In the genomic region with DNA sequence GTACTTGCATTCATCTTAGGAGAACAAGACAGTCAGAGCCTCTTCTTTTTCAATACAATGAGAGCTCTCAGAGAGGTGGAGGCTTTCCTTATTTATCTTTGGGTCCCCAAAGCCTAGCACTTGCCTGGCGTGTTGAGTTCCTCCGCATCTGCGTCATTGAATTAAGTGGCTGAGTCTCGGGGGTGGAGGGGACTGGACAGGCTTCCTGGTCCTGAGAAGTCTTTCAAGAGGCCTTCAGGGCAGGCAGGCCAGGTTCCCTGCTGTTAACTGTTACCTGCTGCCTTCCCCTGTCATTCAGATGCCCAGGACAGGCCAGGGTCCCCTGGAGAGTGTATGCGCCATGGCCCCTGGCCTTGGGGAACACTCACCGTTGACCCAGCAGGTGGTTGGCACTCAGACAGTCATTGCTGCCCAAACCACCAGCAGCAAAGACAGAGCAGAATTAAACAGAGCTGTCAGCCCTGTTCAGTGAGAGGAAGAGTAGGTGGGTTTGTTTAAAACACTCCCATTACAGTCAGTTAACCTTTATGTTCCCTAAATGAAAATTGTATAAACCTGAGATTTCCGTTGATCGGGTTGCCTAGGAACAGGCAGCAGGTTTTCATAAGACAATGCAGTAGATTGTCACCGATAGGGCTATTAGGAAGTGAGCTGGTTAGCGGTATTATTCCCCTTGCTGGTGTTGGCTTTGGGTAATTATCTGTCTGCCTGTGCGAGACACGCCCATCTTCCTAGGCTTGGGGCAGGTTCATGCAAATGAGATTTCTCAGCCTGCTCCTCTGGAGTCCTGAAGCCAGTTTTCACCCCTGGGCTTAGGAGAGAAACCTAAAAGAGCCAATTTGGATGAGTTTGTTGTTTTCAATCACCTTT, we compare ENCODE assay signal across 9 cellular contexts.
DNase-seq lines count a peak whose midpoint lies in the region; ATAC-seq and TF ChIP-seq lines count a peak whose summit lies in the region.
"Had no signal": no experiment of that assay in that cellular context is flagged by ENCODE, and none has a peak within 500 bp of the region (broad histone marks: within the 10 kb centered on the region; RNA-seq: fewer than 3 reads in every experiment).

No MANE protein-coding gene starts in this region.

- H3K4me2 ChIP-seq in parathyroid adenoma (ENCODE audit: low read length): no peak overlapping the region

- H3K9me3 Mint-ChIP-seq in activated naive CD8-positive, alpha-beta T cell treated with anti-CD3 and anti-CD28 coated beads for 36 hours: peaks cover 1% of the 10 kb centered on the region
- no peaks in the 10 kb centered on the region for H3K9me3 Mint-ChIP-seq in activated T-cell treated with anti-CD3 and anti-CD28 coated beads, Interleukin-2, amount 50 U/mL, for 24 hours

- H3K4me1 ChIP-seq in parathyroid adenoma: peaks cover 35% of the 10 kb centered on the region

- no peaks in the 10 kb centered on the region for H3K27me3 Mint-ChIP-seq in activated naive CD8-positive, alpha-beta T cell treated with anti-CD3 and anti-CD28 coated beads for 36 hours
- no peaks in the 10 kb centered on the region for H3K27me3 Mint-ChIP-seq in activated T-cell treated with anti-CD3 and anti-CD28 coated beads, Interleukin-2, amount 50 U/mL, for 24 hours

- H3K27ac ChIP-seq in parathyroid adenoma (peak overlapping the region; percentile 66), substantia nigra (ENCODE audit: low read depth, low read length, poor library complexity, severe bottlenecking) (no peak overlapping the region)

- no peaks in the 10 kb centered on the region for H3K27me3 ChIP-seq in parathyroid adenoma (ENCODE audit: control insufficient read depth, insufficient read depth, low read length)

- no peak for ATAC-seq in omental fat pad (ENCODE audit: low FRiP score)

- no peak overlapping the region for H3K4me3 Mint-ChIP-seq in activated naive CD8-positive, alpha-beta T cell treated with anti-CD3 and anti-CD28 coated beads for 36 hours
- H3K4me3 Mint-ChIP-seq in activated T-cell treated with anti-CD3 and anti-CD28 coated beads, Interleukin-2, amount 50 U/mL, for 24 hours: no peak overlapping the region
- H3K4me3 Mint-ChIP-seq: neural crest cell had no signal

- H3K36me3 Mint-ChIP-seq in activated naive CD8-positive, alpha-beta T cell treated with anti-CD3 and anti-CD28 coated beads for 36 hours: peaks cover 7% of the 10 kb centered on the region
- H3K36me3 Mint-ChIP-seq in activated T-cell treated with anti-CD3 and anti-CD28 coated beads, Interleukin-2, amount 50 U/mL, for 24 hours (ENCODE audit: low read depth): peaks cover 23% of the 10 kb centered on the region

- no peak overlapping the region for H3K4me3 ChIP-seq in parathyroid adenoma (ENCODE audit: low read depth, low read length)

- no peak overlapping the region for H3K9ac ChIP-seq in parathyroid adenoma

- no peak for TF ChIP-seq CTCF in parathyroid adenoma (IDR thresholded peaks at IDR 0.05)
- no peak for TF ChIP-seq CTCF in omental fat pad (IDR thresholded peaks at IDR 0.05)

- DNase-seq in DMS53 (lab: John Stamatoyannopoulos, UW) (peak; percentile 3), DMS53 treated with DMSO at 0.1 percent for 48 hours (lab: John Stamatoyannopoulos, UW; ENCODE audit: unreplicated experiment) (no peak), NCI-H2107 treated with DMSO at 0.1 percent for 48 hours (lab: John Stamatoyannopoulos, UW; ENCODE audit: unreplicated experiment) (peak; percentile 59), omental fat pad (ENCODE audit: low spot score) (no peak), substantia nigra (lab: John Stamatoyannopoulos, UW) (no peak)
- DNase-seq in activated naive CD8-positive, alpha-beta T cell treated with anti-CD3 and anti-CD28 coated beads for 36 hours: no peak
- no peak for DNase-seq in activated T-cell treated with anti-CD3 and anti-CD28 coated beads, Interleukin-2, amount 50 U/mL, for 24 hours

- H3K36me3 ChIP-seq in parathyroid adenoma (ENCODE audit: control insufficient read depth, insufficient read depth, low read length): no peaks in the 10 kb centered on the region

- H3K27ac Mint-ChIP-seq in activated naive CD8-positive, alpha-beta T cell treated with anti-CD3 and anti-CD28 coated beads for 36 hours: peak overlapping the region; percentile 11
- no peak overlapping the region for H3K27ac Mint-ChIP-seq in activated T-cell treated with anti-CD3 and anti-CD28 coated beads, Interleukin-2, amount 50 U/mL, for 24 hours

- H3K79me2 ChIP-seq in parathyroid adenoma: peaks cover 4% of the 10 kb centered on the region

- H3K4me1 Mint-ChIP-seq in activated naive CD8-positive, alpha-beta T cell treated with anti-CD3 and anti-CD28 coated beads for 36 hours: peaks cover 33% of the 10 kb centered on the region
- H3K4me1 Mint-ChIP-seq in activated T-cell treated with anti-CD3 and anti-CD28 coated beads, Interleukin-2, amount 50 U/mL, for 24 hours (ENCODE audit: low read depth): peaks cover 27% of the 10 kb centered on the region

- no peaks in the 10 kb centered on the region for H3K9me3 ChIP-seq in parathyroid adenoma (ENCODE audit: control insufficient read depth, low read length)

- H2AFZ ChIP-seq in parathyroid adenoma: no peak overlapping the region

Comparison
In these comparisons a context has a peak if more than half of its experiments do, and no peak if none do; other contexts are left out.
1. DNase-seq: peak in DMS53 (single experiment) and NCI-H2107 treated with DMSO at 0.1 percent for 48 hours (single experiment); none in DMS53 treated with DMSO at 0.1 percent for 48 hours (single experiment), activated naive CD8-positive, alpha-beta T cell treated with anti-CD3 and anti-CD28 coated beads for 36 hours (single experiment), omental fat pad (single experiment), substantia nigra (0 of 49) and activated T-cell treated with anti-CD3 and anti-CD28 coated beads, Interleukin-2, amount 50 U/mL, for 24 hours (single experiment).